Comparison of ENCODE assay signal across 25 cellular contexts in the genomic region with DNA sequence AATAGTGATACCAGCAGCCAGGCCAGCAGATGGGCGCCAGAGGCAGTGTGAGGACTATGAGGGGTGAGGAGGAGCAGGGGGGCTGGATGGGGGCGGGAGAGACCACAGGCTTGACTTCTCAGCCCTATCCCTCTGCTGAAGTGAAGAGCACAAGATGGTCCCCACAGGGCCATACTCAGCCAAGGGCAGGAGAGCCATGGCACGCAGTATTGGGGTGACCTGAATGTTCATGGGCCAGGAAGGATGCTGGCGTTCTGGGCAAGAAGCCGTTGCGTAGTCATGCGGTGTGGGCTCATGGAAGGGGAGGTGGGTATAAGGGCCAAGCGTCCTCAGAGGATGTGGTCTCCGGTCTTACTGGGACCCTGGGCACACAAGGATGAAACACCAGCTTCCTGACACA.
"Had no signal": no experiment of that assay in that cellular context is flagged by ENCODE, and none has a peak within 500 bp of the region (broad histone marks: within the 10 kb centered on the region; RNA-seq: fewer than 3 reads in every experiment).

No MANE protein-coding gene starts in this region.

- H3K36me3 Mint-ChIP-seq: activated naive CD8-positive, alpha-beta T cell treated with anti-CD3 and anti-CD28 coated beads, Interleukin-2, amount 10 ng/mL, durations not matched to agents 7 days and 5 days; WTC11 had no signal

- DNase-seq: activated CD4-positive, alpha-beta T cell treated with anti-CD3 and anti-CD28 coated beads for 48 hours; activated CD4-positive, alpha-beta T cell treated with anti-CD3 and anti-CD28 coated beads, Interleukin-2, amount 50 U/mL, for 4 hours; activated CD4-positive, CD25-positive, alpha-beta regulatory T cell treated with anti-CD3 and anti-CD28 coated beads, Interleukin-2, amount 50 U/mL, for 72 hours; activated CD8-positive, alpha-beta memory T cell treated with anti-CD3 and anti-CD28 coated beads, Interleukin-2, amount 50 U/mL, for 48 hours; activated CD8-positive, alpha-beta T cell treated with anti-CD3 and anti-CD28 coated beads, Interleukin-2, amount 10 ng/mL, durations not matched to agents 7 days and 5 days; activated naive CD4-positive, alpha-beta T cell treated with anti-CD3 and anti-CD28 coated beads, Interleukin-2, amount 50 U/mL, for 16 hours; activated naive CD8-positive, alpha-beta T cell treated with anti-CD3 and anti-CD28 coated beads, Interleukin-2, amount 10 ng/mL, durations not matched to agents 7 days and 5 days; activated T-cell treated with anti-CD3 and anti-CD28 coated beads, Interleukin-2, amount 50 U/mL, for 1 hour; adrenal gland; anterior cingulate cortex; NCI-H1092; NCI-H1417; NCI-H1694; NCI-H2029; NCI-H2107; NCI-H2171 treated with DMSO at 0.1 percent for 48 hours; NCI-H345; NCI-H510A; SHP77 treated with DMSO at 0.1 percent for 48 hours had no signal

- H3K9me3 ChIP-seq: adrenal gland, breast epithelium, Peyer's patch had no signal

- H3K27ac ChIP-seq: adrenal gland, breast epithelium, KMS-11, RWPE1 had no signal

- H3K4me3 ChIP-seq: adrenal gland, breast epithelium, Peyer's patch had no signal

- H3K36me3 ChIP-seq: adrenal gland, breast epithelium, Peyer's patch had no signal

- H3K9me3 Mint-ChIP-seq: activated naive CD8-positive, alpha-beta T cell treated with anti-CD3 and anti-CD28 coated beads, Interleukin-2, amount 10 ng/mL, durations not matched to agents 7 days and 5 days; T-helper 1 cell treated with Interleukin-12 subunit alpha and Interleukin-12 subunit beta and Interleukin-4 antibody, amounts not matched to agents 30 μg/mL and 1 μg/mL, for 36 hours; WTC11 had no signal

- H3K4me3 Mint-ChIP-seq: activated CD8-positive, alpha-beta T cell treated with anti-CD3 and anti-CD28 coated beads, Interleukin-2, amount 10 ng/mL, durations not matched to agents 7 days and 5 days; activated naive CD8-positive, alpha-beta T cell treated with anti-CD3 and anti-CD28 coated beads, Interleukin-2, amount 10 ng/mL, durations not matched to agents 7 days and 5 days; T-helper 1 cell treated with Interleukin-12 subunit alpha and Interleukin-12 subunit beta and Interleukin-4 antibody, amounts not matched to agents 30 μg/mL and 1 μg/mL, for 36 hours; WTC11 had no signal

- H3K9ac ChIP-seq: KMS-11 had no signal

- H3K27me3 ChIP-seq: adrenal gland, breast epithelium, Peyer's patch had no signal

- ATAC-seq: activated CD8-positive, alpha-beta T cell treated with anti-CD3 and anti-CD28 coated beads, Interleukin-2, amount 10 ng/mL, durations not matched to agents 7 days and 5 days; WTC11 had no signal

- H3K4me2 ChIP-seq: KMS-11 had no signal

- H3K27ac Mint-ChIP-seq: activated CD8-positive, alpha-beta T cell treated with anti-CD3 and anti-CD28 coated beads, Interleukin-2, amount 10 ng/mL, durations not matched to agents 7 days and 5 days; activated naive CD8-positive, alpha-beta T cell treated with anti-CD3 and anti-CD28 coated beads, Interleukin-2, amount 10 ng/mL, durations not matched to agents 7 days and 5 days; T-helper 1 cell treated with Interleukin-12 subunit alpha and Interleukin-12 subunit beta and Interleukin-4 antibody, amounts not matched to agents 30 μg/mL and 1 μg/mL, for 36 hours; WTC11 had no signal
